ENCODE assay signal across 8 cellular contexts in the genomic region with DNA sequence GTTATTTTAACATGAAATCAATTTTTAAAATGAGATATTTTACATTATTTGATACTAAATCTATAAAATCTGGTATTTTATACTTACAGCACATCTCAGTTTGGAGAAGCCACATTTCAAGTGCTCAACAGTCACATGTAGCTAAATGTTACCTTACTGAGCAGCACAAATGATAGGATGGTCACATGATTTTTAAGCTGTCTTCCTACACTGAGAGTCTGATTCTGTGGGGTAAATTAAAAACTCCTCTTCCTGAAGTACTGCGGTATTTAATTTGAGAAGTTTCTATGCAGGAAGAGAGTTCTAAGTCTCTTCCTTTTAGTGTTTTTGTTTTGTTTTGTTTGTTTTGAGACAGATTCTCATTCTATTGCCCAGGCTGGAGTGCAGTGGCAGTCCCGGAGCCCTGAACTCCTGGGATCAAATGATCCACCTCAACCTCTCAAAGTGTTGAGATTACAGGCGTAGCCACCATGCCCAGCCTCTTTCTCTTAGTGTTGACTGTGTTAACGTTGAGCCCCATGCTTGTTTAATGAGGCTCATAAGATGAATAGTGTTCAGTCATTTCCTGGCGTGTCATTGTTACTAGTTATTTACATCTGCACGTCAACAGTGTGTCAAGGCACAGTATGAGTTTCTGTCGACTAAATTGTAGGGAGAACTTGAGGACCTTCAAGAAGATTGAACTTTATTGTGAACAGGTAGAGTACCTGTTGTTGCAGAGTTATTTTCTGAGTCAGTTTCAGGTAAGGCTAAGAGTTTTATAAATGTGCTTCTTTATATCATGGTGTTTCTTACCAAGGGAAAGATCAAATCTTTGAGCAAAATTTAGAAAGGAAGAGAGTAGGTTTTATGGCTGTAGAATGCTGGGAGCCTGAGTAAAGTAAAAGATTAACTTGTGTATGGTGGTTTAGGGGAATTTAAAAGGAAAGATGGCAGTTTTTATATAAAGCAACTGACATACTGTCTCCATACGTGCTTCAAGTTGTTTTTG. TPM values are rescaled to one million over a fixed set of nuclear protein-coding genes. Genes with fewer than 3 reads are reported as not detected.
DNase-seq lines count a peak whose midpoint lies in the region; ATAC-seq and TF ChIP-seq lines count a peak whose summit lies in the region.

No MANE protein-coding gene starts in this region.

- H3K4me3 ChIP-seq in SK-N-SH (ENCODE audit: low read depth in 2 of 2, low read length in 1 of 2) (no peak overlapping the region), endodermal cell (ENCODE audit: low read length) (no peak overlapping the region)

- H3K4me1 ChIP-seq in SK-N-SH (ENCODE audit: control insufficient read depth in 1 of 2, insufficient read depth in 2 of 2, low read depth in 1 of 2, low read length in 1 of 2) (peaks cover 6 to 13% of the 10 kb centered on the region in 2 experiments; a peak in 3 of 4 replicates), endodermal cell (ENCODE audit: control insufficient read depth, insufficient read depth, low read length) (no peaks in the 10 kb centered on the region)

- no peak overlapping the region for H2AFZ ChIP-seq in SK-N-SH (ENCODE audit: low read depth)

- H3K4me3 Mint-ChIP-seq in endodermal cell = no peak overlapping the region
- peak overlapping the region; percentile 72 for H3K4me3 Mint-ChIP-seq in stimulated activated memory B cell treated with anti-CD40 and anti-IgM and Interleukin-4, amounts not matched to agents 10 μg/mL and 1 μg/mL and 100 μg/mL, for 72 hours

- H3K36me3 ChIP-seq in SK-N-SH (replicated peaks in 1 of 2; ENCODE audit: control insufficient read depth in 1 of 2, insufficient read depth in 2 of 2, low read length in 1 of 2) = peaks cover 0 to 8% of the 10 kb centered on the region in 2 experiments
- H3K36me3 ChIP-seq in endodermal cell (ENCODE audit: control insufficient read depth, insufficient read depth, low read length) = no peaks in the 10 kb centered on the region

- DNase-seq in SK-N-SH (no peak), SW 1271 (lab: John Stamatoyannopoulos, UW) (peak; percentile 24 to 33), endodermal cell (no peak), midbrain (lab: John Stamatoyannopoulos, UW) (no peak), NCI-H2196 (lab: John Stamatoyannopoulos, UW; ENCODE audit: unreplicated experiment) (no peak)

- no peak for TF ChIP-seq RAD21 in SK-N-SH (IDR thresholded peaks at IDR 0.05; ENCODE audit: low read length)

- no peaks in the 10 kb centered on the region for H3K27me3 Mint-ChIP-seq in endodermal cell (ENCODE audit: insufficient read depth)
- H3K27me3 Mint-ChIP-seq in stimulated activated memory B cell treated with anti-CD40 and anti-IgM and Interleukin-4, amounts not matched to agents 10 μg/mL and 1 μg/mL and 100 μg/mL, for 72 hours = no peaks in the 10 kb centered on the region

- TF ChIP-seq CTCF in SK-N-SH (IDR thresholded peaks at IDR 0.05) (no peak), endodermal cell (conservative IDR thresholded peaks at IDR 0.05) (no peak)

- peak overlapping the region; percentile 12; the same call in 1 of the 2 replicates for H3K4me2 ChIP-seq in SK-N-SH

- CTCF ChIA-PET in SK-N-SH (lab: Yijun Ruan, JAX) = no interaction called here

- no peaks in the 10 kb centered on the region for H3K9me2 ChIP-seq in SK-N-SH

- H3K9me3 ChIP-seq in SK-N-SH = no peaks in the 10 kb centered on the region
- H3K9me3 ChIP-seq in endodermal cell (ENCODE audit: control insufficient read depth, low read length) = no peaks in the 10 kb centered on the region

- WGBS in SK-N-SH (ENCODE audit: low lambda C conversion rate) = 78% methylated on average over 8 of the region's 8 CpGs
- WGBS in endodermal cell (ENCODE audit: insufficient coverage in 1 of 2, insufficient read length in 1 of 2), 2 experiments = 70 to 87% methylated on average over 7 to 8 of the region's 8 CpGs

- POLR2A ChIA-PET in SK-N-SH (lab: Yijun Ruan, JAX) = no interaction called here

- ATAC-seq in SK-N-SH treated with all-trans-retinoic acid at 6 μM for 48 hours = no peak
- no peak for ATAC-seq in stimulated activated memory B cell treated with anti-CD40 and anti-IgM and Interleukin-4, amounts not matched to agents 10 μg/mL and 1 μg/mL and 100 μg/mL, for 72 hours
- ATAC-seq in HG03280 (IDR thresholded peaks at IDR 0.05; ENCODE audit: unreplicated experiment) = no peak

- no peaks in the 10 kb centered on the region for H3K36me3 Mint-ChIP-seq in endodermal cell (ENCODE audit: low read depth)
- H3K36me3 Mint-ChIP-seq in stimulated activated memory B cell treated with anti-CD40 and anti-IgM and Interleukin-4, amounts not matched to agents 10 μg/mL and 1 μg/mL and 100 μg/mL, for 72 hours = peaks cover 7% of the 10 kb centered on the region

- H3K27me3 ChIP-seq in SK-N-SH (ENCODE audit: insufficient read depth) (no peaks in the 10 kb centered on the region), endodermal cell (ENCODE audit: control insufficient read depth, insufficient read depth, low read length, poor library complexity, severe bottlenecking) (no peaks in the 10 kb centered on the region)

- peaks cover 21% of the 10 kb centered on the region for H3F3A ChIP-seq in SK-N-SH (replicated peaks; ENCODE audit: insufficient read depth)

- no peak overlapping the region for H3K9ac ChIP-seq in SK-N-SH
- no peak overlapping the region for H3K9ac ChIP-seq in endodermal cell (ENCODE audit: extremely low read depth, low read length, poor library complexity, severe bottlenecking)

- no peaks in the 10 kb centered on the region for H4K20me1 ChIP-seq in SK-N-SH (ENCODE audit: insufficient read depth)

- H3K4me1 Mint-ChIP-seq in endodermal cell = peaks cover 18% of the 10 kb centered on the region
- H3K4me1 Mint-ChIP-seq in stimulated activated memory B cell treated with anti-CD40 and anti-IgM and Interleukin-4, amounts not matched to agents 10 μg/mL and 1 μg/mL and 100 μg/mL, for 72 hours = peaks cover 49% of the 10 kb centered on the region

- H3K9me3 Mint-ChIP-seq in endodermal cell = no peaks in the 10 kb centered on the region
- H3K9me3 Mint-ChIP-seq in stimulated activated memory B cell treated with anti-CD40 and anti-IgM and Interleukin-4, amounts not matched to agents 10 μg/mL and 1 μg/mL and 100 μg/mL, for 72 hours = no peaks in the 10 kb centered on the region

- peak overlapping the region; percentile 7 for H3K27ac Mint-ChIP-seq in endodermal cell
- H3K27ac Mint-ChIP-seq in stimulated activated memory B cell treated with anti-CD40 and anti-IgM and Interleukin-4, amounts not matched to agents 10 μg/mL and 1 μg/mL and 100 μg/mL, for 72 hours = peak overlapping the region; percentile 86

- H3K27ac ChIP-seq in SK-N-SH (ENCODE audit: low read depth in 2 of 2, low read length in 1 of 2) (peak overlapping the region in 1 of 2 experiments; percentile 97; a peak in 1 of 4 replicates), endodermal cell (ENCODE audit: low read depth, low read length) (no peak overlapping the region)

- H3K79me2 ChIP-seq in SK-N-SH (ENCODE audit: insufficient read depth) = peaks cover 96% of the 10 kb centered on the region

- no peak for TF ChIP-seq EP300 in SK-N-SH (IDR thresholded peaks at IDR 0.05; ENCODE audit: borderline replicate concordance in 1 of 2, low read depth in 1 of 2, low read length in 1 of 2)

TF ChIP-seq in SK-N-SH treated with all-trans-retinoic acid at 6 μM for 48 hours, 23 proteins besides CTCF, POLR2A, EP300 and RAD21:
- TF ChIP-seq CSDC2 (CRISPR knock-in tag; IDR thresholded peaks at IDR 0.05) (no peak), ZNF70 (CRISPR knock-in tag; IDR thresholded peaks at IDR 0.05) (no peak), PPARA (CRISPR knock-in tag; IDR thresholded peaks at IDR 0.05; ENCODE audit: borderline replicate concordance) (no peak), ESRRG (CRISPR knock-in tag; IDR thresholded peaks at IDR 0.05) (no peak)
- TF ChIP-seq, protein P1, sequence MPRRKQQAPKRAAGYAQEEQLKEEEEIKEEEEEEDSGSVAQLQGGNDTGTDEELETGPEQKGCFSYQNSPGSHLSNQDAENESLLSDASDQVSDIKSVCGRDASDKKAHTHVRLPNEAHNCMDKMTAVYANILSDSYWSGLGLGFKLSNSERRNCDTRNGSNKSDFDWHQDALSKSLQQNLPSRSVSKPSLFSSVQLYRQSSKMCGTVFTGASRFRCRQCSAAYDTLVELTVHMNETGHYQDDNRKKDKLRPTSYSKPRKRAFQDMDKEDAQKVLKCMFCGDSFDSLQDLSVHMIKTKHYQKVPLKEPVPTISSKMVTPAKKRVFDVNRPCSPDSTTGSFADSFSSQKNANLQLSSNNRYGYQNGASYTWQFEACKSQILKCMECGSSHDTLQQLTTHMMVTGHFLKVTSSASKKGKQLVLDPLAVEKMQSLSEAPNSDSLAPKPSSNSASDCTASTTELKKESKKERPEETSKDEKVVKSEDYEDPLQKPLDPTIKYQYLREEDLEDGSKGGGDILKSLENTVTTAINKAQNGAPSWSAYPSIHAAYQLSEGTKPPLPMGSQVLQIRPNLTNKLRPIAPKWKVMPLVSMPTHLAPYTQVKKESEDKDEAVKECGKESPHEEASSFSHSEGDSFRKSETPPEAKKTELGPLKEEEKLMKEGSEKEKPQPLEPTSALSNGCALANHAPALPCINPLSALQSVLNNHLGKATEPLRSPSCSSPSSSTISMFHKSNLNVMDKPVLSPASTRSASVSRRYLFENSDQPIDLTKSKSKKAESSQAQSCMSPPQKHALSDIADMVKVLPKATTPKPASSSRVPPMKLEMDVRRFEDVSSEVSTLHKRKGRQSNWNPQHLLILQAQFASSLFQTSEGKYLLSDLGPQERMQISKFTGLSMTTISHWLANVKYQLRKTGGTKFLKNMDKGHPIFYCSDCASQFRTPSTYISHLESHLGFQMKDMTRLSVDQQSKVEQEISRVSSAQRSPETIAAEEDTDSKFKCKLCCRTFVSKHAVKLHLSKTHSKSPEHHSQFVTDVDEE (CRISPR knock-in tag; IDR thresholded peaks at IDR 0.05) = no peak
TF ChIP-seq in SK-N-SH treated with all-trans-retinoic acid at 6 μM for 48 hours: peak in this region for 0.

RNA-seq across cellular contexts. Expression of a gene that starts 3.3 kb away (rescaled TPM):
- 21.7 and 29.8 TPM in 2 replicates for polyA plus RNA-seq in SK-N-SH (2012; rRNA removed)
- 26.4 and 27.7 TPM in 2 replicates for polyA plus RNA-seq in SK-N-SH (2012; cell fraction: cytosol; rRNA removed)
- polyA plus RNA-seq in SK-N-SH (2012; cell fraction: nucleus; rRNA removed) = 34.0 and 50.1 TPM in 2 replicates
- 10 to 100 TPM; 14.7 to 20.3 TPM for total RNA-seq in endodermal cell
- 11.6 TPM for polyA plus RNA-seq in endodermal cell (2013, experiment 1 of 2)
- 12.0 TPM for polyA plus RNA-seq in endodermal cell (2013, experiment 2 of 2)

RNA-seq across cellular contexts. Expression of a gene that starts 3.5 kb away (rescaled TPM):
- 17.3 and 26.2 TPM in 2 replicates for polyA plus RNA-seq in SK-N-SH (2012; rRNA removed)
- polyA plus RNA-seq in SK-N-SH (2012; cell fraction: cytosol; rRNA removed) = 29.0 and 40.0 TPM in 2 replicates
- 13.5 and 23.2 TPM in 2 replicates for polyA plus RNA-seq in SK-N-SH (2012; cell fraction: nucleus; rRNA removed)
- 10 to 100 TPM; 13.2 to 13.7 TPM for total RNA-seq in endodermal cell
- polyA plus RNA-seq in endodermal cell (2013, experiment 1 of 2) = 14.2 TPM
- polyA plus RNA-seq in endodermal cell (2013, experiment 2 of 2) = 14.4 TPM

Comparison
In these comparisons a context has a peak if more than half of its experiments do, and no peak if none do; other contexts are left out.
1. DNase-seq: peak in SW 1271 (2 of 2); none in SK-N-SH (single experiment), endodermal cell (single experiment), midbrain (single experiment) and NCI-H2196 (single experiment).